In the genomic region with DNA sequence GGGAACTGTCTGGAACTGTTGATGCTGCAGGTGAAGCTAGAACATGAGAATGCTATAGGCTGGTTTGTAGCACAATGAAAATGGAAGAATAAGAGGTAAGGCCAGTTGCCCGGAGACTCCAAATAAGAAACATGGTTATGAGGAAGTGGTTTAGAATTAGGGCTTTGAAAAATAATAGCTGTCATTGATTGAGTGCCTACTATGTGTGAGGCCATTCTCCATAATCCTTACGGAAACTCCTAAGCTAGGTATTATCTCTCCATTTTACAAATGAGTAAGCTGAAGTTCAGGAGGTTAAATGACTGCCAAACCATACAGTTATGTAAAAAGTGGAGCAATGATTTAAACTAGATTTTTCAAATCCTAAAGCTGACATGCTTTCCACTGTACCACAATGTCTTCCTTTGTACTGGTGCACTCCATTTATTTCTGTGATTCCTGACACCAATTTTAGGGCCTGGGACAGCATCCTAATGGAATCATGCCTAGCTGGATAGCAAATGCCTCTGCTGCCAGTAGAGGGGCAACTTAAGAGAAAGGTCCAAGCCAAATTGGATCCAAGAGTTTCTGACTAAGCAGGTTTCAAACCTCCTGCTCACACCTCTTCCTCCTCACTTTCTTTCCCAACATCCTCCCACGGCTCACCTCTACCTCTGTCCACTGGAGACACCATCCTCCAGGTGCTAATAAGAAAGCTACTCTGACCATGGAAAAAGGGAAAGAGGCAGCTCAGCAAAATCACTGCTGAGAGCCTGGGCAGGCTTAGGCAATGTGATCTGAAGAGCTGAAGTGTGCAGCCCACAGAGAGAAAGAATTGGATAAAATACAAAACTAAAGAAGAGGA, we compare ENCODE assay signal across 8 cellular contexts. TPM values are rescaled to one million over a fixed set of nuclear protein-coding genes. Genes with fewer than 3 reads are reported as not detected.
A peak's percentile ranks its signal among the peaks of the same experiment; 100 is the strongest.
DNase-seq lines count a peak whose midpoint lies in the region; ATAC-seq and TF ChIP-seq lines count a peak whose summit lies in the region.

No MANE protein-coding gene starts in this region.

- no peak overlapping the region for H3K27ac ChIP-seq in CD4-positive, CD25-positive, alpha-beta regulatory T cell (ENCODE audit: insufficient read depth, low read length, poor library complexity, severe bottlenecking)

- POLR2A ChIA-PET in WTC11 (lab: Charles Lee) = no interaction called here

- CTCF ChIA-PET in WTC11 (lab: Charles Lee) = interaction anchor here (1.3 kb wide), 1 partner anchor 78 kb away, joined by 3 read pairs; no protein-coding TSS in a partner anchor

- no peaks in the 10 kb centered on the region for H3K27me3 Mint-ChIP-seq in CD4-positive, CD25-positive, alpha-beta regulatory T cell
- H3K27me3 Mint-ChIP-seq in dendritic cell treated with granulocyte-macrophage colony-stimulating factor and Interleukin-4, amounts not matched to agents 40 ng/mL and 50 ng/mL, for 4 days = no peaks in the 10 kb centered on the region
- H3K27me3 Mint-ChIP-seq in WTC11 (ENCODE audit: low read depth) = no peaks in the 10 kb centered on the region

- intact Hi-C loops in dendritic cell treated with granulocyte-macrophage colony-stimulating factor and Interleukin-4, amounts not matched to agents 40 ng/mL and 50 ng/mL, for 4 days (cut with micrococcal nuclease) = no loop called here

- H3K4me1 ChIP-seq in CD4-positive, CD25-positive, alpha-beta regulatory T cell (ENCODE audit: control insufficient read depth, insufficient read depth, low read length, poor library complexity, severe bottlenecking) = peaks cover 20% of the 10 kb centered on the region

- no peak for DNase-seq in CD4-positive, CD25-positive, alpha-beta regulatory T cell
- DNase-seq in OCI-M1 (lab: John Stamatoyannopoulos, UW) (no peak), germinal center (ENCODE audit: low spot score) (no peak), WTC11 (ENCODE audit: low spot score) (no peak)
- no peak for DNase-seq in stimulated activated CD4-positive, alpha-beta T cell treated with anti-CD3 and anti-CD28 coated beads, Interleukin-4, amount 100 ng/mL, for 24 hours

- H3K4me3 ChIP-seq in CD4-positive, CD25-positive, alpha-beta regulatory T cell (ENCODE audit: low read depth, low read length) = peak overlapping the region; percentile 46

- no peaks in the 10 kb centered on the region for H3K9me3 Mint-ChIP-seq in CD4-positive, CD25-positive, alpha-beta regulatory T cell
- H3K9me3 Mint-ChIP-seq in dendritic cell treated with granulocyte-macrophage colony-stimulating factor and Interleukin-4, amounts not matched to agents 40 ng/mL and 50 ng/mL, for 4 days = no peaks in the 10 kb centered on the region
- H3K9me3 Mint-ChIP-seq in WTC11 = no peaks in the 10 kb centered on the region

- peaks cover 14 to 31% (median 26%) of the 10 kb centered on the region in 4 donors for H3K4me1 Mint-ChIP-seq in CD4-positive, CD25-positive, alpha-beta regulatory T cell
- peaks cover 32% of the 10 kb centered on the region for H3K4me1 Mint-ChIP-seq in dendritic cell treated with granulocyte-macrophage colony-stimulating factor and Interleukin-4, amounts not matched to agents 40 ng/mL and 50 ng/mL, for 4 days (ENCODE audit: low read depth)
- no peaks in the 10 kb centered on the region for H3K4me1 Mint-ChIP-seq in WTC11

- no peaks in the 10 kb centered on the region for H3K27me3 ChIP-seq in CD4-positive, CD25-positive, alpha-beta regulatory T cell (ENCODE audit: control insufficient read depth, insufficient read depth, low read length)

- peak overlapping the region; percentile 48 to 70 (median 51) for H3K27ac Mint-ChIP-seq in CD4-positive, CD25-positive, alpha-beta regulatory T cell
- H3K27ac Mint-ChIP-seq in dendritic cell treated with granulocyte-macrophage colony-stimulating factor and Interleukin-4, amounts not matched to agents 40 ng/mL and 50 ng/mL, for 4 days = peak overlapping the region; percentile 39
- H3K27ac Mint-ChIP-seq in WTC11 = no peak overlapping the region

- ATAC-seq in CD4-positive, CD25-positive, alpha-beta regulatory T cell (ENCODE audit: low read depth in 2 of 2) = peak in 1 of 2 donors; percentile 53
- peak; percentile 41 for ATAC-seq in GM21360 (IDR thresholded peaks at IDR 0.05; ENCODE audit: unreplicated experiment)
- ATAC-seq in HG03469 (IDR thresholded peaks at IDR 0.05; ENCODE audit: unreplicated experiment) = peak; percentile 20
- no peak for ATAC-seq in WTC11

- no peaks in the 10 kb centered on the region for H3K9me3 ChIP-seq in CD4-positive, CD25-positive, alpha-beta regulatory T cell (ENCODE audit: control insufficient read depth in 2 of 2, low read length in 2 of 2)

- H3K36me3 ChIP-seq in CD4-positive, CD25-positive, alpha-beta regulatory T cell (ENCODE audit: control insufficient read depth, insufficient read depth, low read length) = no peaks in the 10 kb centered on the region

- H3K36me3 Mint-ChIP-seq in CD4-positive, CD25-positive, alpha-beta regulatory T cell = no peaks in the 10 kb centered on the region
- no peaks in the 10 kb centered on the region for H3K36me3 Mint-ChIP-seq in dendritic cell treated with granulocyte-macrophage colony-stimulating factor and Interleukin-4, amounts not matched to agents 40 ng/mL and 50 ng/mL, for 4 days (ENCODE audit: low read depth)
- no peaks in the 10 kb centered on the region for H3K36me3 Mint-ChIP-seq in WTC11

- no peak for TF ChIP-seq CTCF in WTC11 (IDR thresholded peaks at IDR 0.05)

- H3K4me3 Mint-ChIP-seq in CD4-positive, CD25-positive, alpha-beta regulatory T cell = peak overlapping the region; percentile 10 to 26 (median 16)
- no peak overlapping the region for H3K4me3 Mint-ChIP-seq in dendritic cell treated with granulocyte-macrophage colony-stimulating factor and Interleukin-4, amounts not matched to agents 40 ng/mL and 50 ng/mL, for 4 days
- no peak overlapping the region for H3K4me3 Mint-ChIP-seq in WTC11

TF ChIP-seq in WTC11, 78 proteins besides CTCF, POLR2A, EP300 and RAD21 (continues in another document):
- TF ChIP-seq E2F4 (CRISPR knock-in tag; IDR thresholded peaks at IDR 0.05; ENCODE audit: borderline replicate concordance, low read depth) (no peak), NR1H2 (CRISPR knock-in tag; IDR thresholded peaks at IDR 0.05) (no peak), ZNF671 (CRISPR knock-in tag; IDR thresholded peaks at IDR 0.05) (no peak), JAZF1 (CRISPR knock-in tag; IDR thresholded peaks at IDR 0.05) (no peak), FOXP4 (CRISPR knock-in tag; IDR thresholded peaks at IDR 0.05) (no peak), MXD4 (CRISPR knock-in tag; IDR thresholded peaks at IDR 0.05; ENCODE audit: borderline replicate concordance) (no peak), SMAD3 (CRISPR knock-in tag; IDR thresholded peaks at IDR 0.05; ENCODE audit: borderline replicate concordance) (no peak), CREB1 (CRISPR knock-in tag; IDR thresholded peaks at IDR 0.05) (no peak), JUN (CRISPR knock-in tag; IDR thresholded peaks at IDR 0.05) (no peak), ZNF121 (CRISPR knock-in tag; IDR thresholded peaks at IDR 0.05) (no peak)
- TF ChIP-seq, protein P1, sequence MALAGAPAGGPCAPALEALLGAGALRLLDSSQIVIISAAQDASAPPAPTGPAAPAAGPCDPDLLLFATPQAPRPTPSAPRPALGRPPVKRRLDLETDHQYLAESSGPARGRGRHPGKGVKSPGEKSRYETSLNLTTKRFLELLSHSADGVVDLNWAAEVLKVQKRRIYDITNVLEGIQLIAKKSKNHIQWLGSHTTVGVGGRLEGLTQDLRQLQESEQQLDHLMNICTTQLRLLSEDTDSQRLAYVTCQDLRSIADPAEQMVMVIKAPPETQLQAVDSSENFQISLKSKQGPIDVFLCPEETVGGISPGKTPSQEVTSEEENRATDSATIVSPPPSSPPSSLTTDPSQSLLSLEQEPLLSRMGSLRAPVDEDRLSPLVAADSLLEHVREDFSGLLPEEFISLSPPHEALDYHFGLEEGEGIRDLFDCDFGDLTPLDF (CRISPR knock-in tag; IDR thresholded peaks at IDR 0.05) = no peak

RNA-seq across cellular contexts. Expression of gene PICALM, which starts 46.9 kb away (rescaled TPM):
- 194 TPM for total RNA-seq in CD4-positive, CD25-positive, alpha-beta regulatory T cell
- 10 to 100 TPM; 19.9 to 25.8 (median 23.2) TPM for polyA plus RNA-seq in CD4-positive, CD25-positive, alpha-beta regulatory T cell
- total RNA-seq in WTC11 (2021) = 64.4 to 69.9 TPM (median 65.1 TPM) in 3 replicates

Comparison
In these comparisons a context has a peak if more than half of its experiments do, and no peak if none do; other contexts are left out.
1. H3K4me3 Mint-ChIP-seq: peak in CD4-positive, CD25-positive, alpha-beta regulatory T cell (4 of 4); none in dendritic cell treated with granulocyte-macrophage colony-stimulating factor and Interleukin-4, amounts not matched to agents 40 ng/mL and 50 ng/mL, for 4 days (single experiment) and WTC11 (single experiment).